9 cellular contexts compared by ENCODE assay signal in genomic region chr1:39525366-39526165, GRCh38. TPM values are rescaled to one million over a fixed set of nuclear protein-coding genes. Genes with fewer than 3 reads are reported as not detected.
DNase-seq lines count a peak whose midpoint lies in the region; ATAC-seq, FAIRE-seq and TF ChIP-seq lines count a peak whose summit lies in the region.
"Had no signal": no experiment of that assay in that cellular context is flagged by ENCODE, and none has a peak within 500 bp of the region (broad histone marks: within the 10 kb centered on the region; RNA-seq: fewer than 3 reads in every experiment).

No MANE protein-coding gene starts in this region.

- DNase-seq in GM10266 (ENCODE audit: extremely low spot score) (peak; percentile 73), bronchial epithelial cell (ENCODE audit: low read depth) (no peak), gastrocnemius medialis (no peak), midbrain (lab: John Stamatoyannopoulos, UW) (no peak), hepatic stellate cell (ENCODE audit: low spot score) (no peak), left lobe of liver (ENCODE audit: low spot score) (no peak)

- in situ Hi-C loops in gastrocnemius medialis (cut with MboI; ENCODE audit: low sequenced_read_pairs in 4 of 4), result loop anchor here in 1 of 4 donors (25.0 kb wide), 1 partner anchor 413 kb away; no protein-coding TSS in a partner anchor

- H3K36me3 ChIP-seq in bronchial epithelial cell (ENCODE audit: control insufficient read depth, insufficient read depth, low read length) (peaks cover 8% of the 10 kb centered on the region), gastrocnemius medialis (peaks cover 3 to 56% of the 10 kb centered on the region in 2 donors)

- peak; percentile 95 for ATAC-seq in GM19467 (IDR thresholded peaks at IDR 0.05; ENCODE audit: unreplicated experiment)
- ATAC-seq in HG03460 (IDR thresholded peaks at IDR 0.05; ENCODE audit: unreplicated experiment), result peak; percentile 94
- ATAC-seq in gastrocnemius medialis, result no peak
- no peak for ATAC-seq in left lobe of liver

- intact Hi-C loops in gastrocnemius medialis (cut with DNase I; ENCODE audit: low total_unique reads), result no loop called here

- FAIRE-seq in bronchial epithelial cell (lab: Jason Lieb, UNC), result peak; percentile 40
- FAIRE-seq: astrocyte had no signal

- no peaks in the 10 kb centered on the region for H3K4me1 ChIP-seq in gastrocnemius medialis

- H3K9me3 ChIP-seq in gastrocnemius medialis, result no peaks in the 10 kb centered on the region

- TF ChIP-seq CTCF in GM10266 (IDR thresholded peaks at IDR 0.05; ENCODE audit: control insufficient read depth, insufficient read depth, low read depth, missing control alignments), result no peak
- no peak for TF ChIP-seq CTCF in bronchial epithelial cell (IDR thresholded peaks at IDR 0.05; ENCODE audit: insufficient read depth, low read length, severe bottlenecking)
- no peak for TF ChIP-seq CTCF in gastrocnemius medialis (IDR thresholded peaks at IDR 0.05 in 4 of 5, conservative IDR thresholded peaks at IDR 0.05 in 1 of 5)

- H3K27me3 ChIP-seq in bronchial epithelial cell (ENCODE audit: control insufficient read depth, insufficient read depth, low read length) (no peaks in the 10 kb centered on the region), gastrocnemius medialis (no peaks in the 10 kb centered on the region)

- H3K27ac ChIP-seq in gastrocnemius medialis, result peak overlapping the region in 1 of 4 donors; percentile 14

- TF ChIP-seq POLR2A in gastrocnemius medialis (IDR thresholded peaks at IDR 0.05), result no peak

- H3K4me3 ChIP-seq in bronchial epithelial cell (ENCODE audit: low read depth, low read length) (no peak overlapping the region), gastrocnemius medialis (no peak overlapping the region)

RNA-seq across cellular contexts. Expression of gene BMP8A, which starts 34.1 kb away (rescaled TPM):
- total RNA-seq in bronchial epithelial cell, result not detected in 2 replicates
- total RNA-seq in gastrocnemius medialis, result 1 to 10 TPM in 1 of 4 donors, under 1 TPM in 1, not detected in 2; 0.31 to 1.3 TPM
- total RNA-seq in left lobe of liver, result not detected

RNA-seq across cellular contexts. Expression of gene PABPC4, which starts 51.0 kb away (rescaled TPM):
- total RNA-seq in bronchial epithelial cell (189 and 229 TPM in 2 replicates), gastrocnemius medialis (100 to 1,000 TPM; 259 to 468 (median 371) TPM), left lobe of liver (109 TPM)

Comparison
In these comparisons a context has a peak if more than half of its experiments do, and no peak if none do; other contexts are left out.
1. ATAC-seq: peak in GM19467 (single experiment) and HG03460 (single experiment); none in gastrocnemius medialis (0 of 2) and left lobe of liver (single experiment).